Comparison of ENCODE assay signal across 16 cellular contexts in the genomic region with DNA sequence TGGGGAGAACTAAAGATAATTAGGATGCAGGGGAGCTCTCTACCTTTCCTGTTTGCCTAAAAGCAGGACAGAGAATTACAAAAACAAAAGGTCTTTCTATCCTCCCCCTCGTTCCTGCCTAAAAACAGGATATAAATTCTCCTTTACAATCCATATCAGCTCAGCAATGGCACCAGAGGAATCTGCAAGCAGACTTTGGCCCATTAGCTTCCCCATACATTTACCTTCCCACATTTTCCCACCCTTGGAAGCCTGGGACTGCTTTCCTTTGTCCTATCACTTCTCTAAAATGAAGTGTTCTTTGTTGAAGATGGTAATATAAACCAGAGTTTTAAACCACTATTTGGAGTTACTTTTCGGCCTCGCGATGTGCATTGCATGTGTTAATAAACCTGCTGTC. TPM values are rescaled to one million over a fixed set of nuclear protein-coding genes. Genes with fewer than 3 reads are reported as not detected.
"Had no signal": no experiment of that assay in that cellular context is flagged by ENCODE, and none has a peak within 500 bp of the region (broad histone marks: within the 10 kb centered on the region; RNA-seq: fewer than 3 reads in every experiment).

No MANE protein-coding gene starts in this region.

- DNase-seq: activated CD4-positive, alpha-beta T cell treated with anti-CD3 and anti-CD28 coated beads for 1 hour; activated CD4-positive, alpha-beta T cell treated with anti-CD3 and anti-CD28 coated beads, Interleukin-2, amount 50 U/mL, for 48 hours; activated gamma-delta T cell treated with Interleukin-2 at 50 U/mL for 16 hours; activated naive CD8-positive, alpha-beta T cell treated with anti-CD3 and anti-CD28 coated beads, Interleukin-2, amount 10 ng/mL, durations not matched to agents 7 days and 5 days; activated T-cell treated with anti-CD3 and anti-CD28 coated beads, Interleukin-2, amount 50 U/mL, for 48 hours; aorta; effector memory CD8-positive, alpha-beta T cell; erythroblast; left cardiac atrium; stimulated activated CD4-positive, alpha-beta T cell treated with anti-CD3 and anti-CD28 coated beads, Interleukin-2, amount 100 ng/mL, for 48 hours; stimulated activated CD8-positive, alpha-beta memory T cell treated with anti-CD3 and anti-CD28 coated beads, Interleukin-4, amount 100 ng/mL, for 48 hours; stimulated activated naive CD8-positive, alpha-beta T cell treated with anti-CD3 and anti-CD28 coated beads, Interleukin-15, Interleukin-2, amounts not matched to agents 100 U/mL and 50 U/mL, for 24 hours had no signal

- H3K9me3 ChIP-seq: thoracic aorta had no signal

- H3K4me3 ChIP-seq: cardiac muscle cell, coronary artery, thoracic aorta had no signal

- H3K36me3 ChIP-seq: cardiac muscle cell, thoracic aorta had no signal

- ATAC-seq: effector memory CD8-positive, alpha-beta T cell; left cardiac atrium; natural killer cell treated with Interleukin-12 subunit alpha and Interleukin-12 subunit beta and Interleukin-15 and Interleukin-18, amount 100 ng/mL, for 72 hours; stimulated activated naive CD8-positive, alpha-beta T cell treated with anti-CD3 and anti-CD28 coated beads, Interleukin-15, Interleukin-2, amounts not matched to agents 100 U/mL and 50 U/mL, for 24 hours had no signal

- H3K27ac ChIP-seq: cardiac muscle cell, coronary artery, thoracic aorta had no signal

- H3K27me3 ChIP-seq: cardiac muscle cell had no signal

RNA-seq across cellular contexts. Expression of gene SHTN1, which starts 15.5 kb away (rescaled TPM):
- total RNA-seq: natural killer cell treated with Interleukin-12 subunit alpha and Interleukin-12 subunit beta and Interleukin-15 and Interleukin-18, amount 100 ng/mL, for 72 hours had no signal
